In genomic region chr19:6811906-6812305, GRCh38 we compare ENCODE assay signal across 1 cellular context.
TF ChIP-seq lines count a peak whose summit lies in the region.

No MANE protein-coding gene starts in this region.

TF ChIP-seq in K562, 482 proteins besides CTCF, POLR2A, EP300 and RAD21 (continues in another document):
- TF ChIP-seq, protein P1, sequence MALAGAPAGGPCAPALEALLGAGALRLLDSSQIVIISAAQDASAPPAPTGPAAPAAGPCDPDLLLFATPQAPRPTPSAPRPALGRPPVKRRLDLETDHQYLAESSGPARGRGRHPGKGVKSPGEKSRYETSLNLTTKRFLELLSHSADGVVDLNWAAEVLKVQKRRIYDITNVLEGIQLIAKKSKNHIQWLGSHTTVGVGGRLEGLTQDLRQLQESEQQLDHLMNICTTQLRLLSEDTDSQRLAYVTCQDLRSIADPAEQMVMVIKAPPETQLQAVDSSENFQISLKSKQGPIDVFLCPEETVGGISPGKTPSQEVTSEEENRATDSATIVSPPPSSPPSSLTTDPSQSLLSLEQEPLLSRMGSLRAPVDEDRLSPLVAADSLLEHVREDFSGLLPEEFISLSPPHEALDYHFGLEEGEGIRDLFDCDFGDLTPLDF (CRISPR knock-in tag; IDR thresholded peaks at IDR 0.05): no peak
- TF ChIP-seq ZNF445 (CRISPR knock-in tag; IDR thresholded peaks at IDR 0.05; ENCODE audit: low read depth): no peak
- TF ChIP-seq TOE1 (IDR thresholded peaks at IDR 0.05; ENCODE audit: borderline replicate concordance): peak; percentile 97
- no peak for TF ChIP-seq TOE1 (CRISPR knock-in tag; IDR thresholded peaks at IDR 0.05; ENCODE audit: borderline replicate concordance, low read depth)
- TF ChIP-seq, protein P2, sequence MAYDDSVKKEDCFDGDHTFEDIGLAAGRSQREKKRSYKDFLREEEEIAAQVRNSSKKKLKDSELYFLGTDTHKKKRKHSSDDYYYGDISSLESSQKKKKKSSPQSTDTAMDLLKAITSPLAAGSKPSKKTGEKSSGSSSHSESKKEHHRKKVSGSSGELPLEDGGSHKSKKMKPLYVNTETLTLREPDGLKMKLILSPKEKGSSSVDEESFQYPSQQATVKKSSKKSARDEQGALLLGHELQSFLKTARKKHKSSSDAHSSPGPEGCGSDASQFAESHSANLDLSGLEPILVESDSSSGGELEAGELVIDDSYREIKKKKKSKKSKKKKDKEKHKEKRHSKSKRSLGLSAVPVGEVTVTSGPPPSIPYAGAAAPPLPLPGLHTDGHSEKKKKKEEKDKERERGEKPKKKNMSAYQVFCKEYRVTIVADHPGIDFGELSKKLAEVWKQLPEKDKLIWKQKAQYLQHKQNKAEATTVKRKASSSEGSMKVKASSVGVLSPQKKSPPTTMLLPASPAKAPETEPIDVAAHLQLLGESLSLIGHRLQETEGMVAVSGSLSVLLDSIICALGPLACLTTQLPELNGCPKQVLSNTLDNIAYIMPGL (CRISPR knock-in tag; IDR thresholded peaks at IDR 0.05): no peak
- peak; percentile 81 for TF ChIP-seq CREM (IDR thresholded peaks at IDR 0.05; ENCODE audit: low read depth)
- TF ChIP-seq ZNF699 (CRISPR knock-in tag; IDR thresholded peaks at IDR 0.05; ENCODE audit: insufficient replicate concordance): no peak
- TF ChIP-seq ZNF644 (tag; IDR thresholded peaks at IDR 0.05; ENCODE audit: low read depth): no peak
- TF ChIP-seq RAD51 (IDR thresholded peaks at IDR 0.05; ENCODE audit: borderline replicate concordance, low read depth): peak; percentile 91
- no peak for TF ChIP-seq MYC (IDR thresholded peaks at IDR 0.05; ENCODE audit: low read depth, low read length)
- no peak for TF ChIP-seq MYC (CRISPR knock-in tag; IDR thresholded peaks at IDR 0.05; ENCODE audit: borderline replicate concordance, low read depth)
- peak; percentile 97 for TF ChIP-seq TFE3 (CRISPR knock-in tag; IDR thresholded peaks at IDR 0.05)
- TF ChIP-seq SIX5 (IDR thresholded peaks at IDR 0.05; ENCODE audit: borderline replicate concordance in 1 of 2, insufficient read depth in 1 of 2, low read depth in 1 of 2, low read length in 2 of 2): peak; percentile 79 to 86
- no peak for TF ChIP-seq TAF1 (IDR thresholded peaks at IDR 0.05; ENCODE audit: control insufficient read depth, extremely low read depth, insufficient read depth, low read length, severe bottlenecking)
- TF ChIP-seq BRF1 (IDR thresholded peaks at IDR 0.05; ENCODE audit: borderline replicate concordance, extremely low read depth, insufficient read length): no peak
- TF ChIP-seq ZNF324 (CRISPR knock-in tag; IDR thresholded peaks at IDR 0.05): no peak
- no peak for TF ChIP-seq ZKSCAN3 (CRISPR knock-in tag; IDR thresholded peaks at IDR 0.05)
- TF ChIP-seq, protein P3, sequence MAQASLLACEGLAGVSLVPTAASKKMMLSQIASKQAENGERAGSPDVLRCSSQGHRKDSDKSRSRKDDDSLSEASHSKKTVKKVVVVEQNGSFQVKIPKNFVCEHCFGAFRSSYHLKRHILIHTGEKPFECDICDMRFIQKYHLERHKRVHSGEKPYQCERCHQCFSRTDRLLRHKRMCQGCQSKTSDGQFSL (CRISPR knock-in tag; IDR thresholded peaks at IDR 0.05): no peak
- TF ChIP-seq, protein P3 (tag; IDR thresholded peaks at IDR 0.05): no peak
- TF ChIP-seq FOXP1 (CRISPR knock-in tag; IDR thresholded peaks at IDR 0.05): no peak
- TF ChIP-seq PRPF4 (IDR thresholded peaks at IDR 0.05; ENCODE audit: insufficient read depth, low read depth, low read length, poor library complexity, severe bottlenecking): no peak
- peak; percentile 93 for TF ChIP-seq HCFC1 (IDR thresholded peaks at IDR 0.05; ENCODE audit: low read depth, low read length)
- no peak for TF ChIP-seq ZNF408 (CRISPR knock-in tag; IDR thresholded peaks at IDR 0.05; ENCODE audit: low read depth)
- no peak for TF ChIP-seq NFXL1 (CRISPR knock-in tag; IDR thresholded peaks at IDR 0.05)
- TF ChIP-seq NR4A1 (CRISPR knock-in tag; IDR thresholded peaks at IDR 0.05): no peak
- TF ChIP-seq NR4A1 (tag; IDR thresholded peaks at IDR 0.05): no peak
- TF ChIP-seq, protein P4, sequence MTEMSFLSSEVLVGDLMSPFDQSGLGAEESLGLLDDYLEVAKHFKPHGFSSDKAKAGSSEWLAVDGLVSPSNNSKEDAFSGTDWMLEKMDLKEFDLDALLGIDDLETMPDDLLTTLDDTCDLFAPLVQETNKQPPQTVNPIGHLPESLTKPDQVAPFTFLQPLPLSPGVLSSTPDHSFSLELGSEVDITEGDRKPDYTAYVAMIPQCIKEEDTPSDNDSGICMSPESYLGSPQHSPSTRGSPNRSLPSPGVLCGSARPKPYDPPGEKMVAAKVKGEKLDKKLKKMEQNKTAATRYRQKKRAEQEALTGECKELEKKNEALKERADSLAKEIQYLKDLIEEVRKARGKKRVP (CRISPR knock-in tag; IDR thresholded peaks at IDR 0.05): no peak
- no peak for TF ChIP-seq HNRNPH1 (optimal IDR thresholded peaks at IDR 0.05; ENCODE audit: low read depth, low read length)
- TF ChIP-seq ERF (CRISPR knock-in tag; IDR thresholded peaks at IDR 0.05): no peak
- TF ChIP-seq IFI16 (CRISPR knock-in tag; IDR thresholded peaks at IDR 0.05): no peak
- peak; percentile 37 for TF ChIP-seq RBM25 (IDR thresholded peaks at IDR 0.05; ENCODE audit: low read depth, low read length, severe bottlenecking)
- no peak for TF ChIP-seq ZNF586 (CRISPR knock-in tag; conservative IDR thresholded peaks at IDR 0.05)
- TF ChIP-seq NR2C1 (IDR thresholded peaks at IDR 0.05): 0 out of 2 replicates have a peak, but pooled peaks have one; percentile 24
- TF ChIP-seq NR2C1 (tag; IDR thresholded peaks at IDR 0.05): no peak
- TF ChIP-seq, protein P5, sequence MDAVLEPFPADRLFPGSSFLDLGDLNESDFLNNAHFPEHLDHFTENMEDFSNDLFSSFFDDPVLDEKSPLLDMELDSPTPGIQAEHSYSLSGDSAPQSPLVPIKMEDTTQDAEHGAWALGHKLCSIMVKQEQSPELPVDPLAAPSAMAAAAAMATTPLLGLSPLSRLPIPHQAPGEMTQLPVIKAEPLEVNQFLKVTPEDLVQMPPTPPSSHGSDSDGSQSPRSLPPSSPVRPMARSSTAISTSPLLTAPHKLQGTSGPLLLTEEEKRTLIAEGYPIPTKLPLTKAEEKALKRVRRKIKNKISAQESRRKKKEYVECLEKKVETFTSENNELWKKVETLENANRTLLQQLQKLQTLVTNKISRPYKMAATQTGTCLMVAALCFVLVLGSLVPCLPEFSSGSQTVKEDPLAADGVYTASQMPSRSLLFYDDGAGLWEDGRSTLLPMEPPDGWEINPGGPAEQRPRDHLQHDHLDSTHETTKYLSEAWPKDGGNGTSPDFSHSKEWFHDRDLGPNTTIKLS (IDR thresholded peaks at IDR 0.05; ENCODE audit: borderline replicate concordance, low read depth): 0 out of 2 replicates have a peak, but pooled peaks have one; percentile 22
- no peak for TF ChIP-seq XRCC5 (IDR thresholded peaks at IDR 0.05; ENCODE audit: low read depth, low read length)
- TF ChIP-seq YY1 (IDR thresholded peaks at IDR 0.05; ENCODE audit: borderline replicate concordance in 1 of 3, control insufficient read depth in 1 of 3, extremely low read depth in 1 of 3, insufficient read depth in 3 of 3, insufficient read length in 1 of 3, insufficient replicate concordance in 2 of 3, low read depth in 1 of 3, low read length in 2 of 3): peak; percentile 76 to 97 (median 85)
- TF ChIP-seq, protein P6, sequence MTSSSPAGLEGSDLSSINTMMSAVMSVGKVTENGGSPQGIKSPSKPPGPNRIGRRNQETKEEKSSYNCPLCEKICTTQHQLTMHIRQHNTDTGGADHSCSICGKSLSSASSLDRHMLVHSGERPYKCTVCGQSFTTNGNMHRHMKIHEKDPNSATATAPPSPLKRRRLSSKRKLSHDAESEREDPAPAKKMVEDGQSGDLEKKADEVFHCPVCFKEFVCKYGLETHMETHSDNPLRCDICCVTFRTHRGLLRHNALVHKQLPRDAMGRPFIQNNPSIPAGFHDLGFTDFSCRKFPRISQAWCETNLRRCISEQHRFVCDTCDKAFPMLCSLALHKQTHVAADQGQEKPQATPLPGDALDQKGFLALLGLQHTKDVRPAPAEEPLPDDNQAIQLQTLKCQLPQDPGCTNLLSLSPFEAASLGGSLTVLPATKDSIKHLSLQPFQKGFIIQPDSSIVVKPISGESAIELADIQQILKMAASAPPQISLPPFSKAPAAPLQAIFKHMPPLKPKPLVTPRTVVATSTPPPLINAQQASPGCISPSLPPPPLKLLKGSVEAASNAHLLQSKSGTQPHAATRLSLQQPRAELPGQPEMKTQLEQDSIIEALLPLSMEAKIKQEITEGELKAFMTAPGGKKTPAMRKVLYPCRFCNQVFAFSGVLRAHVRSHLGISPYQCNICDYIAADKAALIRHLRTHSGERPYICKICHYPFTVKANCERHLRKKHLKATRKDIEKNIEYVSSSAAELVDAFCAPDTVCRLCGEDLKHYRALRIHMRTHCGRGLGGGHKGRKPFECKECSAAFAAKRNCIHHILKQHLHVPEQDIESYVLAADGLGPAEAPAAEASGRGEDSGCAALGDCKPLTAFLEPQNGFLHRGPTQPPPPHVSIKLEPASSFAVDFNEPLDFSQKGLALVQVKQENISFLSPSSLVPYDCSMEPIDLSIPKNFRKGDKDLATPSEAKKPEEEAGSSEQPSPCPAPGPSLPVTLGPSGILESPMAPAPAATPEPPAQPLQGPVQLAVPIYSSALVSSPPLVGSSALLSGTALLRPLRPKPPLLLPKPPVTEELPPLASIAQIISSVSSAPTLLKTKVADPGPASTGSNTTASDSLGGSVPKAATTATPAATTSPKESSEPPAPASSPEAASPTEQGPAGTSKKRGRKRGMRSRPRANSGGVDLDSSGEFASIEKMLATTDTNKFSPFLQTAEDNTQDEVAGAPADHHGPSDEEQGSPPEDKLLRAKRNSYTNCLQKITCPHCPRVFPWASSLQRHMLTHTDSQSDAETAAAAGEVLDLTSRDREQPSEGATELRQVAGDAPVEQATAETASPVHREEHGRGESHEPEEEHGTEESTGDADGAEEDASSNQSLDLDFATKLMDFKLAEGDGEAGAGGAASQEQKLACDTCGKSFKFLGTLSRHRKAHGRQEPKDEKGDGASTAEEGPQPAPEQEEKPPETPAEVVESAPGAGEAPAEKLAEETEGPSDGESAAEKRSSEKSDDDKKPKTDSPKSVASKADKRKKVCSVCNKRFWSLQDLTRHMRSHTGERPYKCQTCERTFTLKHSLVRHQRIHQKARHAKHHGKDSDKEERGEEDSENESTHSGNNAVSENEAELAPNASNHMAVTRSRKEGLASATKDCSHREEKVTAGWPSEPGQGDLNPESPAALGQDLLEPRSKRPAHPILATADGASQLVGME (CRISPR knock-in tag; IDR thresholded peaks at IDR 0.05): no peak
- no peak for TF ChIP-seq POLR2AphosphoS5 (IDR thresholded peaks at IDR 0.05; ENCODE audit: control insufficient read depth, insufficient read depth, low read depth, low read length)
- TF ChIP-seq NCOA6 (IDR thresholded peaks at IDR 0.05): no peak
- TF ChIP-seq RBM39 (optimal IDR thresholded peaks at IDR 0.05; ENCODE audit: low read depth, low read length): no peak
- TF ChIP-seq CBX1 (IDR thresholded peaks at IDR 0.05; ENCODE audit: low read depth): no peak
- no peak for TF ChIP-seq MYNN (IDR thresholded peaks at IDR 0.05)
- TF ChIP-seq MYNN (CRISPR knock-in tag; IDR thresholded peaks at IDR 0.05): no peak
- TF ChIP-seq TEAD1 (CRISPR knock-in tag; IDR thresholded peaks at IDR 0.05): no peak
- no peak for TF ChIP-seq ELF1 (tag; IDR thresholded peaks at IDR 0.05)
